In the genomic region with DNA sequence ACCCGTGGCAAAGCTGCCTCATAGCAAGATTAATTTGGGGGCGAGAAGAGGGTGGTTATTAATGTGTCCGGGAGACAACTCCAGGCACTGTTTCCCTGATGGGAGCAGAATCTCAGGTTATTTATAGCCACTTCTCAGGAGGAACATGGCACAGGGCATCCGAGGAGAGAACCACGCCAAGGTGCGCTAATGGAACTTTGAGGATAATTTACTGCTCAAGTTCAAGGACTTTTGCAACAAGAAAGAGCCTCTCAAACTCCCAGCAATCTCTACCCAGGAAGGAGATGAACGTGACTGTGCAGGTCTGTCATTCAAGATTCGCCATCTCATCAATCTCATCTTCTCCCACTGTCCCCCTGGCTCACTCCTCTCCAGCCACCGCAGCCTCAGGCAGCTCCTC, we compare ENCODE assay signal across 7 cellular contexts.
"Had no signal": no experiment of that assay in that cellular context is flagged by ENCODE, and none has a peak within 500 bp of the region (broad histone marks: within the 10 kb centered on the region; RNA-seq: fewer than 3 reads in every experiment).

No MANE protein-coding gene starts in this region.

- H3K9me3 ChIP-seq: HAP-1 had no signal

- H3K4me1 ChIP-seq: HAP-1 had no signal

- H3K27ac ChIP-seq: GM23248, HL-60 had no signal

- DNase-seq: GM23248, GOT3, H7, HFFc6, KBM-7 had no signal

- H3K36me3 ChIP-seq: HAP-1 had no signal

- H3K4me3 ChIP-seq: GM23248, HAP-1 had no signal
